20 cellular contexts compared by ENCODE assay signal in genomic region chr11:3011891-3012885, GRCh38. TPM values are rescaled to one million over a fixed set of nuclear protein-coding genes. Genes with fewer than 3 reads are reported as not detected.
DNase-seq lines count a peak whose midpoint lies in the region; ATAC-seq, FAIRE-seq and TF ChIP-seq lines count a peak whose summit lies in the region.
"Had no signal": no experiment of that assay in that cellular context is flagged by ENCODE, and none has a peak within 500 bp of the region (broad histone marks: within the 10 kb centered on the region; RNA-seq: fewer than 3 reads in every experiment).

No MANE protein-coding gene starts in this region.

- no peak overlapping the region for H2AK5ac ChIP-seq in mesendoderm (ENCODE audit: low read length)

- H3K27me3 Mint-ChIP-seq in T-helper 2 cell treated with Interferon-gamma antibody and Interleukin-4, amounts not matched to agents 5 μg/mL and 100 μg/mL, for 36 hours (ENCODE audit: low read depth): no peaks in the 10 kb centered on the region
- H3K27me3 Mint-ChIP-seq in progenitor cell of endocrine pancreas: no peaks in the 10 kb centered on the region

- H3K36me3 Mint-ChIP-seq in T-helper 2 cell treated with Interferon-gamma antibody and Interleukin-4, amounts not matched to agents 5 μg/mL and 100 μg/mL, for 36 hours (ENCODE audit: low read depth): peaks cover 51% of the 10 kb centered on the region
- peaks cover 15% of the 10 kb centered on the region for H3K36me3 Mint-ChIP-seq in progenitor cell of endocrine pancreas (ENCODE audit: insufficient read depth)

- no peak overlapping the region for H3K9ac ChIP-seq in HepG2 (ENCODE audit: insufficient read depth, low read depth, low read length)
- no peak overlapping the region for H3K9ac ChIP-seq in mesendoderm (ENCODE audit: low read length)

- intact Hi-C loops in right lobe of liver (cut with DNase I) (no loop called here), HepG2 (cut with micrococcal nuclease; ENCODE audit: unreplicated experiment) (no loop called here)

- in situ Hi-C loops in HepG2 (cut with HindIII; ENCODE audit: extremely low pct_ligation_motif_present, low pct_unique_long_range_greater_than_20kb): no loop called here

- 80% methylated on average over 1 of the region's 31 CpGs for WGBS in right lobe of liver (ENCODE audit: insufficient coverage, low coverage, low lambda C conversion rate, missing lambda C conversion rate)
- WGBS in HepG2 (ENCODE audit: low lambda C conversion rate): 97% methylated on average over 21 of the region's 31 CpGs
- no CpG with 5 or more reads among the region's 31 CpGs for WGBS in mesendoderm (ENCODE audit: extremely low coverage, insufficient coverage, low lambda C conversion rate)

- POLR2A ChIA-PET in HepG2 (lab: Yijun Ruan, JAX): interaction anchor here (2.1 kb wide), 1 partner anchor 20 kb away, joined by 6 read pairs; the partner anchor contains the start of gene NAP1L4

- H3K27ac ChIP-seq in right lobe of liver: no peak overlapping the region
- H3K27ac ChIP-seq in HepG2 (ENCODE audit: extremely low read length, insufficient read depth, low read length): no peak overlapping the region
- H3K27ac ChIP-seq in mesendoderm (ENCODE audit: low read depth, low read length): no peak overlapping the region

- no peak overlapping the region for H3K4ac ChIP-seq in mesendoderm (ENCODE audit: low read depth, low read length)

- CTCF ChIA-PET in HepG2 (lab: Yijun Ruan, JAX; ENCODE audit: low intra/inter-chr PET ratio, low total read pairs): no interaction called here

- no peak overlapping the region for H2AFZ ChIP-seq in HepG2 (ENCODE audit: low read length)
- H2AFZ ChIP-seq: GM23338 had no signal

- H3K79me1 ChIP-seq in mesendoderm (ENCODE audit: low read length): no peaks in the 10 kb centered on the region

- H3K4me3 ChIP-seq in right lobe of liver: no peak overlapping the region
- no peak overlapping the region for H3K4me3 ChIP-seq in HepG2 (replicated peaks in 1 of 3; ENCODE audit: insufficient read depth in 1 of 3, low read depth in 2 of 3, low read length in 3 of 3)
- no peak overlapping the region for H3K4me3 ChIP-seq in bronchial epithelial cell (ENCODE audit: low read depth, low read length)
- H3K4me3 ChIP-seq in mesendoderm (ENCODE audit: low read length): no peak overlapping the region
- H3K4me3 ChIP-seq: GM23338 had no signal

- no peaks in the 10 kb centered on the region for H3K9me3 Mint-ChIP-seq in T-helper 2 cell treated with Interferon-gamma antibody and Interleukin-4, amounts not matched to agents 5 μg/mL and 100 μg/mL, for 36 hours
- no peaks in the 10 kb centered on the region for H3K9me3 Mint-ChIP-seq in progenitor cell of endocrine pancreas (ENCODE audit: low read depth)
- H3K9me3 Mint-ChIP-seq: GM23338 had no signal

- H3K27me3 ChIP-seq in right lobe of liver (no peaks in the 10 kb centered on the region), HepG2 (ENCODE audit: control insufficient read depth in 1 of 2, insufficient read depth in 2 of 2, low read length in 2 of 2) (no peaks in the 10 kb centered on the region), bronchial epithelial cell (ENCODE audit: control insufficient read depth, insufficient read depth, low read length) (no peaks in the 10 kb centered on the region), mesendoderm (ENCODE audit: insufficient read depth, low read length, poor library complexity) (no peaks in the 10 kb centered on the region)

- TF ChIP-seq POLR2A in right lobe of liver (IDR thresholded peaks at IDR 0.05) (no peak), HepG2 (IDR thresholded peaks at IDR 0.05; ENCODE audit: insufficient read depth in 1 of 2, low read depth in 2 of 2, low read length in 2 of 2) (no peak)

- H4K20me1 ChIP-seq in HepG2 (ENCODE audit: insufficient read depth, low read length): no peaks in the 10 kb centered on the region

- H4K8ac ChIP-seq in mesendoderm (ENCODE audit: low read depth, low read length): no peak overlapping the region

- TF ChIP-seq CTCF in right lobe of liver (IDR thresholded peaks at IDR 0.05) (no peak), HepG2 (CRISPR knock-in tag; IDR thresholded peaks at IDR 0.05) (no peak), bronchial epithelial cell (IDR thresholded peaks at IDR 0.05; ENCODE audit: insufficient read depth, low read length, severe bottlenecking) (no peak), progenitor cell of endocrine pancreas (IDR thresholded peaks at IDR 0.05; ENCODE audit: unreplicated experiment) (no peak)

- no peak overlapping the region for H3K4me2 ChIP-seq in HepG2 (ENCODE audit: low read depth, low read length)
- H3K4me2 ChIP-seq in mesendoderm (ENCODE audit: low read length): no peak overlapping the region
- H3K4me2 ChIP-seq: GM23338 had no signal

- peaks cover 39% of the 10 kb centered on the region for H3K4me1 Mint-ChIP-seq in T-helper 2 cell treated with Interferon-gamma antibody and Interleukin-4, amounts not matched to agents 5 μg/mL and 100 μg/mL, for 36 hours (ENCODE audit: low read depth)
- H3K4me1 Mint-ChIP-seq in progenitor cell of endocrine pancreas (ENCODE audit: low read depth): no peaks in the 10 kb centered on the region
- H3K4me1 Mint-ChIP-seq: GM23338 had no signal

- FAIRE-seq in HepG2 (lab: Jason Lieb, UNC) (no peak), bronchial epithelial cell (lab: Jason Lieb, UNC) (peak; percentile 68)
- FAIRE-seq: GM12891, GM18507 had no signal

- no peak overlapping the region for H3K56ac ChIP-seq in mesendoderm (ENCODE audit: low read length)

- H2BK15ac ChIP-seq in mesendoderm (replicated peaks; ENCODE audit: low read depth): no peak overlapping the region

- BruUV-seq in HepG2 (replicated peaks; lab: Mats Ljungman, UMichigan): no TSS peak

- ATAC-seq in right lobe of liver: no peak
- ATAC-seq in HepG2: no peak
- ATAC-seq in HG02571 (IDR thresholded peaks at IDR 0.05; ENCODE audit: unreplicated experiment): no peak
- ATAC-seq: GM23338, Panc1, Right ventricle myocardium inferior had no signal

- no peaks in the 10 kb centered on the region for H3K79me2 ChIP-seq in HepG2 (ENCODE audit: insufficient read depth, low read length)
- H3K79me2 ChIP-seq in mesendoderm (ENCODE audit: control insufficient read depth, insufficient read depth, low read length): no peaks in the 10 kb centered on the region

- H3K9me3 ChIP-seq in right lobe of liver (no peaks in the 10 kb centered on the region), HepG2 (ENCODE audit: low read length) (no peaks in the 10 kb centered on the region)

- peak overlapping the region; percentile 65 for H3K27ac Mint-ChIP-seq in T-helper 2 cell treated with Interferon-gamma antibody and Interleukin-4, amounts not matched to agents 5 μg/mL and 100 μg/mL, for 36 hours
- H3K27ac Mint-ChIP-seq in progenitor cell of endocrine pancreas: no peak overlapping the region
- H3K27ac Mint-ChIP-seq: GM23338 had no signal

- no peak overlapping the region for H3K23ac ChIP-seq in mesendoderm (ENCODE audit: low read length)

- no peak overlapping the region for H4K5ac ChIP-seq in mesendoderm (ENCODE audit: low read length)

- no peak overlapping the region for H3K18ac ChIP-seq in mesendoderm (ENCODE audit: low read length)

- H3K4me1 ChIP-seq in right lobe of liver: no peaks in the 10 kb centered on the region
- no peaks in the 10 kb centered on the region for H3K4me1 ChIP-seq in HepG2 (ENCODE audit: insufficient read depth, low read length)
- no peaks in the 10 kb centered on the region for H3K4me1 ChIP-seq in mesendoderm (ENCODE audit: control insufficient read depth, low read depth, low read length)

- TF ChIP-seq RAD21 in HepG2 (CRISPR knock-in tag; IDR thresholded peaks at IDR 0.05): no peak

- H3K36me3 ChIP-seq in right lobe of liver (peaks cover 0 to 62% (median 32%) of the 10 kb centered on the region in 4 donors), HepG2 (replicated peaks in 1 of 2; ENCODE audit: control insufficient read depth in 1 of 2, insufficient read depth in 2 of 2, low read length in 2 of 2) (peaks cover 21 to 71% of the 10 kb centered on the region in 2 experiments), bronchial epithelial cell (ENCODE audit: control insufficient read depth, insufficient read depth, low read length) (peaks cover 57% of the 10 kb centered on the region), mesendoderm (ENCODE audit: control insufficient read depth, insufficient read depth, low read length) (peaks cover 28% of the 10 kb centered on the region)

- H2BK120ac ChIP-seq in mesendoderm (ENCODE audit: low read depth, low read length): no peak overlapping the region

- H2BK5ac ChIP-seq in mesendoderm (ENCODE audit: low read length): no peak overlapping the region

- TF ChIP-seq EP300 in HepG2 (IDR thresholded peaks at IDR 0.05; ENCODE audit: low read depth in 2 of 2, low read length in 2 of 2) (no peak), HepG2 (CRISPR knock-in tag; IDR thresholded peaks at IDR 0.05; ENCODE audit: borderline replicate concordance) (no peak)

- H3K4me3 Mint-ChIP-seq in T-helper 2 cell treated with Interferon-gamma antibody and Interleukin-4, amounts not matched to agents 5 μg/mL and 100 μg/mL, for 36 hours: no peak overlapping the region
- H3K4me3 Mint-ChIP-seq in progenitor cell of endocrine pancreas (ENCODE audit: low read depth): no peak overlapping the region
- H3K4me3 Mint-ChIP-seq: GM23338 had no signal

- DNase-seq in T-helper 2 cell treated with Interferon-gamma antibody and Interleukin-4, amounts not matched to agents 5 μg/mL and 100 μg/mL, for 36 hours (ENCODE audit: low spot score): no peak
- no peak for DNase-seq in T-helper 2 cell
- DNase-seq in right lobe of liver: peak in 2 of 3 donors; percentile 17 to 48
- DNase-seq in HepG2 (ENCODE audit: low spot score): no peak
- no peak for DNase-seq in bronchial epithelial cell (ENCODE audit: low read depth)
- no peak for DNase-seq in progenitor cell of endocrine pancreas (ENCODE audit: low spot score, unreplicated experiment)
- DNase-seq in mesendoderm: no peak
- DNase-seq: 8988T, DMS 273 treated with DMSO at 0.1 percent for 48 hours, GDM1, KG1, NCI-H1436, NCI-H2081, NCI-H510A treated with DMSO at 0.1 percent for 48 hours had no signal

RNA-seq across cellular contexts. Expression of gene NAP1L4, which starts 20.1 kb away (rescaled TPM):
- total RNA-seq in right lobe of liver (10 to 100 TPM; 37.6 to 76.0 (median 56.9) TPM), HepG2 (2016; rRNA removed; fragmentation: Illumina TruSeq; extraction: Trizol) (186 and 213 TPM in 2 replicates), bronchial epithelial cell (101 and 179 TPM in 2 replicates), progenitor cell of endocrine pancreas (184 and 201 TPM in 2 replicates)
- total RNA-seq in HepG2 (2016; cell fraction: cytosol; rRNA removed; fragmentation: Illumina TruSeq; extraction: Trizol; ENCODE audit: low read depth): 229 and 281 TPM in 2 replicates
- 181 and 200 TPM in 2 replicates for total RNA-seq in HepG2 (2016; cell fraction: insoluble cytoplasmic fraction; rRNA removed; fragmentation: Illumina TruSeq; extraction: Trizol)
- total RNA-seq in HepG2 (2016; cell fraction: membrane; rRNA removed; fragmentation: Illumina TruSeq; extraction: Trizol): 147 and 170 TPM in 2 replicates
- 186 and 203 TPM in 2 replicates for total RNA-seq in HepG2 (2016; cell fraction: nucleus; rRNA removed; fragmentation: Illumina TruSeq; extraction: Trizol)
- 64.0 and 71.5 TPM in 2 replicates for polyA plus RNA-seq in HepG2 (2011; rRNA removed)
- polyA plus RNA-seq in HepG2 (2011; cell fraction: cytosol; rRNA removed): 60.2 and 65.1 TPM in 2 replicates
- polyA plus RNA-seq in HepG2 (2011; cell fraction: nucleus; rRNA removed): 112 TPM in 2 replicates
- polyA plus RNA-seq in HepG2 (2012): 74.7 and 106 TPM in 2 replicates
- 32.0 and 34.1 TPM in 2 replicates for polyA plus RNA-seq in HepG2 (2016; cell fraction: cytosol; fragmentation: Illumina TruSeq; extraction: Trizol; ENCODE audit: low read depth)
- 187 and 197 TPM in 2 replicates for polyA plus RNA-seq in HepG2 (2016; cell fraction: insoluble cytoplasmic fraction; fragmentation: Illumina TruSeq; extraction: Trizol; ENCODE audit: low read depth)
- 60.2 and 61.8 TPM in 2 replicates for polyA plus RNA-seq in HepG2 (2016; cell fraction: membrane; fragmentation: Illumina TruSeq; extraction: Trizol; ENCODE audit: low read depth)
- polyA plus RNA-seq in HepG2 (2016; cell fraction: nucleus; fragmentation: Illumina TruSeq; extraction: Trizol; ENCODE audit: insufficient read depth, low read depth): 171 and 202 TPM in 2 replicates
- polyA minus RNA-seq in HepG2 (2011; rRNA and poly(A)+ RNA removed; ENCODE audit: low replicate concordance): 61.7 and 117 TPM in 2 replicates
- 46.9 and 61.0 TPM in 2 replicates for polyA minus RNA-seq in HepG2 (2011; cell fraction: cytosol; rRNA and poly(A)+ RNA removed)
- polyA minus RNA-seq in HepG2 (2011; cell fraction: nucleus; rRNA and poly(A)+ RNA removed): 150 and 156 TPM in 2 replicates
- polyA plus RNA-seq in mesendoderm (2013, experiment 1 of 2): 166 TPM
- 172 TPM for polyA plus RNA-seq in mesendoderm (2013, experiment 2 of 2)

RNA-seq across cellular contexts. Expression of gene CARS1, which starts 45.0 kb away (rescaled TPM):
- total RNA-seq in right lobe of liver (10 to 100 TPM; 17.3 to 44.7 (median 22.7) TPM), HepG2 (2016; rRNA removed; fragmentation: Illumina TruSeq; extraction: Trizol) (32.1 and 33.8 TPM in 2 replicates), bronchial epithelial cell (113 and 125 TPM in 2 replicates), progenitor cell of endocrine pancreas (56.4 and 64.5 TPM in 2 replicates)
- total RNA-seq in HepG2 (2016; cell fraction: cytosol; rRNA removed; fragmentation: Illumina TruSeq; extraction: Trizol; ENCODE audit: low read depth): 6.6 and 6.8 TPM in 2 replicates
- 31.0 and 33.3 TPM in 2 replicates for total RNA-seq in HepG2 (2016; cell fraction: insoluble cytoplasmic fraction; rRNA removed; fragmentation: Illumina TruSeq; extraction: Trizol)
- total RNA-seq in HepG2 (2016; cell fraction: membrane; rRNA removed; fragmentation: Illumina TruSeq; extraction: Trizol): 11.2 and 30.8 TPM in 2 replicates
- 32.2 and 55.6 TPM in 2 replicates for total RNA-seq in HepG2 (2016; cell fraction: nucleus; rRNA removed; fragmentation: Illumina TruSeq; extraction: Trizol)
- 47.0 and 51.1 TPM in 2 replicates for polyA plus RNA-seq in HepG2 (2011; rRNA removed)
- 24.8 and 30.7 TPM in 2 replicates for polyA plus RNA-seq in HepG2 (2011; cell fraction: cytosol; rRNA removed)
- 122 and 123 TPM in 2 replicates for polyA plus RNA-seq in HepG2 (2011; cell fraction: nucleus; rRNA removed)
- polyA plus RNA-seq in HepG2 (2012): 27.1 and 55.0 TPM in 2 replicates
- polyA plus RNA-seq in HepG2 (2016; cell fraction: cytosol; fragmentation: Illumina TruSeq; extraction: Trizol; ENCODE audit: low read depth): 5.3 and 6.3 TPM in 2 replicates
- polyA plus RNA-seq in HepG2 (2016; cell fraction: insoluble cytoplasmic fraction; fragmentation: Illumina TruSeq; extraction: Trizol; ENCODE audit: low read depth): 28.8 and 29.1 TPM in 2 replicates
- 8.7 and 27.3 TPM in 2 replicates for polyA plus RNA-seq in HepG2 (2016; cell fraction: membrane; fragmentation: Illumina TruSeq; extraction: Trizol; ENCODE audit: low read depth)
- 59.1 and 103 TPM in 2 replicates for polyA plus RNA-seq in HepG2 (2016; cell fraction: nucleus; fragmentation: Illumina TruSeq; extraction: Trizol; ENCODE audit: insufficient read depth, low read depth)
- 27.7 and 54.6 TPM in 2 replicates for polyA minus RNA-seq in HepG2 (2011; rRNA and poly(A)+ RNA removed; ENCODE audit: low replicate concordance)
- 18.4 and 22.4 TPM in 2 replicates for polyA minus RNA-seq in HepG2 (2011; cell fraction: cytosol; rRNA and poly(A)+ RNA removed)
- polyA minus RNA-seq in HepG2 (2011; cell fraction: nucleus; rRNA and poly(A)+ RNA removed): 55.0 and 56.3 TPM in 2 replicates
- 55.2 TPM for polyA plus RNA-seq in mesendoderm (2013, experiment 1 of 2)
- polyA plus RNA-seq in mesendoderm (2013, experiment 2 of 2): 55.2 TPM

Comparison
In these comparisons a context has a peak if more than half of its experiments do, and no peak if none do; other contexts are left out.
1. DNase-seq: peak in right lobe of liver (2 of 3); none in T-helper 2 cell treated with Interferon-gamma antibody and Interleukin-4, amounts not matched to agents 5 μg/mL and 100 μg/mL, for 36 hours (single experiment), T-helper 2 cell (0 of 5), HepG2 (single experiment), bronchial epithelial cell (single experiment), progenitor cell of endocrine pancreas (single experiment) and mesendoderm (single experiment).